26 cellular contexts compared by ENCODE assay signal in the genomic region with DNA sequence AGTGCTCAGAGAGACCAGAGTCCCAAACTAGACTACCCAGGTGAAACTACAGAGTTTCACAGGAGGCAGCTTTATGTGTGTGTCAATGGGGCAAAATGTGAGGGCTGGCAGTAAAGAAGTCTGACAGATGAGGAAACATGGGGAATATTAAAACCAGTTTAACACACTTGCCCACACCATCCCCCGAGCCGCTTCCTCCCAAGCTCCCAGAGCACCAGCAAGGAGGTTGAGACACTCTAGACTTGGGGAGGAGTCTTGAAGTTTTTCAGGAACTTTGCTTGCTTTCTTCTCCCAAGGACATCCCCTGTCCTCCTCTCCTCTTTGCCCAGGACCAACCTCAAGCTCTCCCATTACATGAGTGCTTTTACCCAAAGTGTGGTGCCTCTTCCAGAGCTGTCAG.
"Had no signal": no experiment of that assay in that cellular context is flagged by ENCODE, and none has a peak within 500 bp of the region (broad histone marks: within the 10 kb centered on the region; RNA-seq: fewer than 3 reads in every experiment).

No MANE protein-coding gene starts in this region.

- H3K9me3 ChIP-seq: left lung, right lobe of liver, tibial nerve had no signal

- H3K27ac Mint-ChIP-seq: activated CD4-positive, alpha-beta T cell treated with anti-CD3 and anti-CD28 coated beads for 36 hours; activated naive CD4-positive, alpha-beta T cell treated with anti-CD3 and anti-CD28 coated beads, Interleukin-2, amount 50 U/mL, for 72 hours; activated T-cell treated with anti-CD3 and anti-CD28 coated beads, Interleukin-2, amount 50 U/mL, for 24 hours; activated T-helper 17 cell treated with anti-CD3 and anti-CD28 coated beads, Interleukin-2, amount 50 U/mL, for 72 hours; mesothelial cell of epicardium; stimulated activated effector memory CD8-positive, alpha-beta T cell treated with anti-CD3 and anti-CD28 coated beads, Interleukin-12 subunit alpha, Interleukin-12 subunit beta, amount 100 ng/mL, for 72 hours; stimulated activated naive CD8-positive, alpha-beta T cell treated with anti-CD3 and anti-CD28 coated beads, Interleukin-15, amount 100 ng/mL, for 72 hours; T-cell; T-helper 2 cell treated with Interferon-gamma antibody and Interleukin-4, amounts not matched to agents 5 μg/mL and 100 μg/mL, for 36 hours; WTC11 had no signal

- H3K4me1 ChIP-seq: left lung, right lobe of liver had no signal

- H3K36me3 Mint-ChIP-seq: mesothelial cell of epicardium; natural killer cell; stimulated activated effector memory CD8-positive, alpha-beta T cell treated with anti-CD3 and anti-CD28 coated beads, Interleukin-12 subunit alpha, Interleukin-12 subunit beta, amount 100 ng/mL, for 72 hours; WTC11 had no signal

- H3K27me3 ChIP-seq: hepatocyte, left lung, right lobe of liver, tibial nerve had no signal

- H3K4me3 Mint-ChIP-seq: activated CD4-positive, alpha-beta T cell treated with anti-CD3 and anti-CD28 coated beads for 36 hours; activated T-cell treated with anti-CD3 and anti-CD28 coated beads, Interleukin-2, amount 50 U/mL, for 24 hours; activated T-helper 17 cell treated with anti-CD3 and anti-CD28 coated beads, Interleukin-2, amount 50 U/mL, for 72 hours; brain; mesothelial cell of epicardium; natural killer cell; stimulated activated effector memory CD8-positive, alpha-beta T cell treated with anti-CD3 and anti-CD28 coated beads, Interleukin-12 subunit alpha, Interleukin-12 subunit beta, amount 100 ng/mL, for 72 hours; stimulated activated naive CD8-positive, alpha-beta T cell treated with anti-CD3 and anti-CD28 coated beads, Interleukin-15, amount 100 ng/mL, for 72 hours; T-cell; T-helper 2 cell treated with Interferon-gamma antibody and Interleukin-4, amounts not matched to agents 5 μg/mL and 100 μg/mL, for 36 hours; WTC11 had no signal

- H3K4me1 Mint-ChIP-seq: activated T-helper 17 cell treated with anti-CD3 and anti-CD28 coated beads, Interleukin-2, amount 50 U/mL, for 72 hours had no signal

- H3K9me3 Mint-ChIP-seq: activated naive CD4-positive, alpha-beta T cell treated with anti-CD3 and anti-CD28 coated beads, Interleukin-2, amount 50 U/mL, for 72 hours; activated T-cell treated with anti-CD3 and anti-CD28 coated beads, Interleukin-2, amount 50 U/mL, for 24 hours; activated T-helper 17 cell treated with anti-CD3 and anti-CD28 coated beads, Interleukin-2, amount 50 U/mL, for 72 hours; brain; mesothelial cell of epicardium; natural killer cell; stimulated activated effector memory CD8-positive, alpha-beta T cell treated with anti-CD3 and anti-CD28 coated beads, Interleukin-12 subunit alpha, Interleukin-12 subunit beta, amount 100 ng/mL, for 72 hours; T-helper 2 cell treated with Interferon-gamma antibody and Interleukin-4, amounts not matched to agents 5 μg/mL and 100 μg/mL, for 36 hours; WTC11 had no signal

- H3K27me3 Mint-ChIP-seq: activated CD4-positive, alpha-beta T cell treated with anti-CD3 and anti-CD28 coated beads for 36 hours; activated T-cell treated with anti-CD3 and anti-CD28 coated beads, Interleukin-2, amount 50 U/mL, for 24 hours; activated T-helper 17 cell treated with anti-CD3 and anti-CD28 coated beads, Interleukin-2, amount 50 U/mL, for 72 hours; stimulated activated naive CD8-positive, alpha-beta T cell treated with anti-CD3 and anti-CD28 coated beads, Interleukin-15, amount 100 ng/mL, for 72 hours; T-cell had no signal

- H3K4me3 ChIP-seq: hepatocyte, left lung, right lobe of liver, skin epidermis, tibial nerve had no signal

- DNase-seq: activated CD4-positive, alpha-beta T cell treated with anti-CD3 and anti-CD28 coated beads for 36 hours; activated CD4-positive, alpha-beta T cell treated with anti-CD3 and anti-CD28 coated beads, Interleukin-2, amount 50 U/mL, for 4 hours; activated CD8-positive, alpha-beta memory T cell treated with anti-CD3 and anti-CD28 coated beads for 24 hours; activated CD8-positive, alpha-beta memory T cell treated with anti-CD3 and anti-CD28 coated beads, Interleukin-2, amount 50 U/mL, for 4 hours; activated T-cell treated with anti-CD3 and anti-CD28 coated beads, Interleukin-2, amount 50 U/mL, for 24 hours; aorta; foreskin melanocyte; glutamatergic neuron; kidney glomerular epithelial cell; left lung; natural killer cell; occipital lobe; right lobe of liver; stimulated activated CD4-positive, alpha-beta T cell treated with anti-CD3 and anti-CD28 coated beads, Interleukin-1b, Interleukin-23, amount 100 ng/mL, for 48 hours; stimulated activated naive CD8-positive, alpha-beta T cell treated with anti-CD3 and anti-CD28 coated beads, Interleukin-15, amount 100 ng/mL, for 72 hours; T-cell had no signal

- H3K27ac ChIP-seq: hepatocyte, left lung, right lobe of liver, skin epidermis, tibial nerve had no signal

- H3K36me3 ChIP-seq: left lung, right lobe of liver, tibial nerve had no signal

- ATAC-seq: activated CD4-positive, alpha-beta T cell treated with anti-CD3 and anti-CD28 coated beads for 36 hours; activated naive CD4-positive, alpha-beta T cell treated with anti-CD3 and anti-CD28 coated beads, Interleukin-2, amount 50 U/mL, for 72 hours; activated T-helper 17 cell treated with anti-CD3 and anti-CD28 coated beads, Interleukin-2, amount 50 U/mL, for 72 hours; left lung; natural killer cell; right lobe of liver; stimulated activated effector memory CD8-positive, alpha-beta T cell treated with anti-CD3 and anti-CD28 coated beads, Interleukin-12 subunit alpha, Interleukin-12 subunit beta, amount 100 ng/mL, for 72 hours; stimulated activated naive CD8-positive, alpha-beta T cell treated with anti-CD3 and anti-CD28 coated beads, Interleukin-15, amount 100 ng/mL, for 72 hours; T-cell; WTC11 had no signal
